In the genomic region with DNA sequence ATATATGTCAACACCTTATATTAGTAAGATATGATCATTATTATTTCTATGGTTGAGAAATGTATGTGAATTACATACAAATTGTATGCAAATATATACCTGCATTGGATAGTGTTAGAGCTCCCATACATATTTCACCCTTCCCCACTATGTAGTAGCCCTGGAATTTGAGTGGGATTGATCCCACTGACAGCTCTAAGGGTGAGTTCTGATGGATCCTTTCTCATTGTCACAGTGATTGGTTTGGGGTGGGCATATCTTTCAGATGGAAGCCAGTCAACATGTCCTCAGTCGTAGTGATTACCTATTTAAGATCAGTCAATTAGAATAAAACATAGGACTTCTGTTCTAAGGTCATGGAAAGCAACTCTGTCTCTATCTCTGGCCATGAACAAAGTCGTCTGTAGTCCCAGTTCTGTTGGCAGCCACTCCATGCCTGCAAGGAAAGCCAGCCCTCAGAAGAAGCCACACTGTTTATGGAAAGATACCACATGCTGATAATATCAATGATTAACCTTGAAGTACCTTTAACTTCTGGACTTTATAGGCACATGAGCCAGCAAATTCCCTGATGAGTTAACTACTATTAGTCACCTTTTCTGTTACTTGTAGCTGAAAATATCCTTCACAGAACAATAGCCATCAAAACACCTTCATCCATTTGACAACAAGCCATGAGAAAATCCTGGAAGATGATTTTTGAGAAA, we compare ENCODE assay signal across 14 cellular contexts. TPM values are rescaled to one million over a fixed set of nuclear protein-coding genes. Genes with fewer than 3 reads are reported as not detected.
DNase-seq lines count a peak whose midpoint lies in the region; ATAC-seq, FAIRE-seq and TF ChIP-seq lines count a peak whose summit lies in the region.
"Had no signal": no experiment of that assay in that cellular context is flagged by ENCODE, and none has a peak within 500 bp of the region (broad histone marks: within the 10 kb centered on the region; RNA-seq: fewer than 3 reads in every experiment).

No MANE protein-coding gene starts in this region.

- H3K4me1 ChIP-seq in RWPE2 (ENCODE audit: insufficient read depth, poor library complexity, severe bottlenecking) (peaks cover 3% of the 10 kb centered on the region), foreskin keratinocyte (no peaks in the 10 kb centered on the region), small intestine (ENCODE audit: control insufficient read depth in 2 of 2, insufficient read depth in 1 of 2, low read depth in 1 of 2, low read length in 1 of 2) (no peaks in the 10 kb centered on the region), upper lobe of left lung (no peaks in the 10 kb centered on the region)

- no peak for TF ChIP-seq POLR2A in upper lobe of left lung (IDR thresholded peaks at IDR 0.05)

- H3K4me3 Mint-ChIP-seq in HFFc6 = no peak overlapping the region
- H3K4me3 Mint-ChIP-seq: activated naive CD4-positive, alpha-beta T cell treated with anti-CD3 and anti-CD28 coated beads, Interleukin-2, amount 10 ng/mL, durations not matched to agents 7 days and 5 days had no signal

- FAIRE-seq in small intestine (lab: Jason Lieb, UNC) = no peak

- TF ChIP-seq CTCF in HFFc6 (IDR thresholded peaks at IDR 0.05) (no peak), RWPE2 (IDR thresholded peaks at IDR 0.05; ENCODE audit: poor library complexity, severe bottlenecking) (no peak), foreskin keratinocyte (conservative IDR thresholded peaks at IDR 0.05) (no peak), upper lobe of left lung (IDR thresholded peaks at IDR 0.05) (no peak)

- H3K27ac ChIP-seq in RWPE2 (ENCODE audit: poor library complexity, severe bottlenecking) = no peak overlapping the region
- no peak overlapping the region for H3K27ac ChIP-seq in foreskin keratinocyte
- H3K27ac ChIP-seq in small intestine (ENCODE audit: low read depth in 1 of 2, low read length in 1 of 2) = no peak overlapping the region
- no peak overlapping the region for H3K27ac ChIP-seq in upper lobe of left lung
- H3K27ac ChIP-seq: thoracic aorta had no signal

- H3K27me3 ChIP-seq in RWPE2 (ENCODE audit: insufficient read depth, poor library complexity, severe bottlenecking) = peaks cover 7% of the 10 kb centered on the region
- H3K27me3 ChIP-seq in foreskin keratinocyte = peaks cover 9% of the 10 kb centered on the region
- no peaks in the 10 kb centered on the region for H3K27me3 ChIP-seq in small intestine (ENCODE audit: control insufficient read depth in 2 of 2, insufficient read depth in 2 of 2, low read length in 2 of 2)
- H3K27me3 ChIP-seq in upper lobe of left lung = no peaks in the 10 kb centered on the region

- H3K36me3 ChIP-seq in RWPE2 (ENCODE audit: low read depth) = no peaks in the 10 kb centered on the region
- no peaks in the 10 kb centered on the region for H3K36me3 ChIP-seq in small intestine (ENCODE audit: control insufficient read depth in 2 of 2, insufficient read depth in 2 of 2, low read length in 2 of 2)
- no peaks in the 10 kb centered on the region for H3K36me3 ChIP-seq in upper lobe of left lung
- H3K36me3 ChIP-seq: thoracic aorta had no signal

- H3K36me3 Mint-ChIP-seq in HFFc6 (ENCODE audit: low read depth) = no peaks in the 10 kb centered on the region
- H3K36me3 Mint-ChIP-seq: activated naive CD4-positive, alpha-beta T cell treated with anti-CD3 and anti-CD28 coated beads, Interleukin-2, amount 10 ng/mL, durations not matched to agents 7 days and 5 days had no signal

- no peaks in the 10 kb centered on the region for H3K9me3 ChIP-seq in RWPE2 (ENCODE audit: severe bottlenecking)
- no peaks in the 10 kb centered on the region for H3K9me3 ChIP-seq in small intestine (ENCODE audit: control insufficient read depth, low read depth)
- H3K9me3 ChIP-seq in upper lobe of left lung = no peaks in the 10 kb centered on the region
- H3K9me3 ChIP-seq: thoracic aorta had no signal

- DNase-seq in HFFc6 (peak; percentile 53), RWPE2 (ENCODE audit: low spot score) (no peak), foreskin keratinocyte (peak in 1 of 2 donors; percentile 60), small intestine (peak; percentile 87), DMS 273 (lab: John Stamatoyannopoulos, UW; ENCODE audit: unreplicated experiment) (no peak), cerebellar nuclear complex (lab: John Stamatoyannopoulos, UW) (no peak), upper lobe of left lung (no peak), Kasumi-1 (lab: John Stamatoyannopoulos, UW) (no peak)
- DNase-seq: activated naive CD4-positive, alpha-beta T cell treated with anti-CD3 and anti-CD28 coated beads, Interleukin-2, amount 10 ng/mL, durations not matched to agents 7 days and 5 days; COR-L47; KG1; NCI-H1930 had no signal

- ATAC-seq in RWPE2 (ENCODE audit: low read depth) (peak; percentile 59), foreskin keratinocyte (peak; percentile 71), upper lobe of left lung (ENCODE audit: low FRiP score in 2 of 2) (no peak)

- no peak overlapping the region for H3K4me3 ChIP-seq in RWPE2 (ENCODE audit: severe bottlenecking)
- H3K4me3 ChIP-seq in small intestine (ENCODE audit: low read depth in 1 of 2, low read length in 2 of 2) = no peak overlapping the region
- no peak overlapping the region for H3K4me3 ChIP-seq in upper lobe of left lung
- H3K4me3 ChIP-seq: thoracic aorta had no signal

- H3K27me3 Mint-ChIP-seq in HFFc6 (ENCODE audit: insufficient read depth) = peaks cover 20% of the 10 kb centered on the region
- H3K27me3 Mint-ChIP-seq: activated naive CD4-positive, alpha-beta T cell treated with anti-CD3 and anti-CD28 coated beads, Interleukin-2, amount 10 ng/mL, durations not matched to agents 7 days and 5 days had no signal

- no peak overlapping the region for H3K27ac Mint-ChIP-seq in HFFc6
- H3K27ac Mint-ChIP-seq: activated naive CD4-positive, alpha-beta T cell treated with anti-CD3 and anti-CD28 coated beads, Interleukin-2, amount 10 ng/mL, durations not matched to agents 7 days and 5 days had no signal

- TF ChIP-seq EP300 in upper lobe of left lung (IDR thresholded peaks at IDR 0.05) = no peak

- peaks cover 31% of the 10 kb centered on the region for H3K4me1 Mint-ChIP-seq in HFFc6 (ENCODE audit: low read depth)
- H3K4me1 Mint-ChIP-seq: activated naive CD4-positive, alpha-beta T cell treated with anti-CD3 and anti-CD28 coated beads, Interleukin-2, amount 10 ng/mL, durations not matched to agents 7 days and 5 days had no signal

- no peaks in the 10 kb centered on the region for H3K9me3 Mint-ChIP-seq in HFFc6
- H3K9me3 Mint-ChIP-seq: activated naive CD4-positive, alpha-beta T cell treated with anti-CD3 and anti-CD28 coated beads, Interleukin-2, amount 10 ng/mL, durations not matched to agents 7 days and 5 days had no signal

- WGBS in small intestine, 3 donors = 4 to 41% (median 20%) methylated on average over 2 of the region's 2 CpGs
- WGBS in upper lobe of left lung, 2 donors = 62 to 69% methylated on average over 2 of the region's 2 CpGs

RNA-seq across cellular contexts. Expression of a gene that starts 5.1 kb away (rescaled TPM):
- total RNA-seq in HFFc6 (2021; fragmentation: NEBNext Ultra II Directional; extraction: Animal tissue kit (Norgen Biotek cat#: 25700)) = not detected
- not detected in 2 replicates for total RNA-seq in foreskin keratinocyte
- polyA plus RNA-seq in foreskin keratinocyte = not detected in 2 replicates
- polyA plus RNA-seq in small intestine = under 1 TPM in 1 of 3 donors, not detected in 2; 0.07 TPM
- total RNA-seq in upper lobe of left lung = under 1 TPM in 1 of 6 donors, not detected in 5; 0.76 TPM
- total RNA-seq: thoracic aorta had no signal
- polyA plus RNA-seq: esophagus had no signal

RNA-seq across cellular contexts. Expression of a gene that starts 49.2 kb away (rescaled TPM):
- not detected for total RNA-seq in HFFc6 (2021; fragmentation: NEBNext Ultra II Directional; extraction: Animal tissue kit (Norgen Biotek cat#: 25700))
- total RNA-seq in foreskin keratinocyte (not detected in 2 replicates), upper lobe of left lung (not detected)
- polyA plus RNA-seq in foreskin keratinocyte (not detected in 2 replicates), small intestine (not detected)
- total RNA-seq: thoracic aorta had no signal

Comparison
In these comparisons a context has a peak if more than half of its experiments do, and no peak if none do; other contexts are left out.
1. DNase-seq: peak in HFFc6 (single experiment) and small intestine (single experiment); none in RWPE2 (single experiment), DMS 273 (single experiment), cerebellar nuclear complex (0 of 2), upper lobe of left lung (0 of 2) and Kasumi-1 (0 of 2).
2. ATAC-seq: peak in RWPE2 (single experiment) and foreskin keratinocyte (single experiment); none in upper lobe of left lung (0 of 2).